ENCODE assay signal across 16 cellular contexts in the genomic region with DNA sequence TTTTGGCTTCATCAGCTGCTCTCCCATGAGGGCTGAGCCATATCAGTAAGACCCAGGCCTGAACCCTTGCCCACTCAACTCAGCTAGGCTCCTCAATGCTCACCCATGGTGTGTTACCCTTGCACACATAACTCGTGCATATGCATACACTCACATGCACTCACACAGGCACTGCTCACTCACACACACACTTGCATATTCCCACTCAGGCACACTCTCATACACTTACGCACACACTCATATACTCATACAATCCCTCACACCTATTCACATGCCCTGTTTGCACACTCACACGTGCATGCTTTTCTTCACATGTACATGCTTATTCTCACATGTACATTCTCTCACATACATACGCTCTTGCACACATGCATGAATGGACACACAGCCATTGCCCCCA.
DNase-seq lines count a peak whose midpoint lies in the region; ATAC-seq and TF ChIP-seq lines count a peak whose summit lies in the region.
"Had no signal": no experiment of that assay in that cellular context is flagged by ENCODE, and none has a peak within 500 bp of the region (broad histone marks: within the 10 kb centered on the region; RNA-seq: fewer than 3 reads in every experiment).

No MANE protein-coding gene starts in this region.

- H2AFZ ChIP-seq in IMR-90 (replicated peaks; ENCODE audit: low read length, poor library complexity), result no peak overlapping the region
- H2AFZ ChIP-seq: GM23338 had no signal

- H2BK15ac ChIP-seq in IMR-90 (ENCODE audit: low read depth, low read length), result no peak overlapping the region

- dilution Hi-C loops in IMR-90 (cut with HindIII; ENCODE audit: low sequenced_read_pairs, unreplicated experiment), result no loop called here

- H3K36me3 Mint-ChIP-seq in chondrocyte (ENCODE audit: low read depth), result no peaks in the 10 kb centered on the region
- H3K36me3 Mint-ChIP-seq in stimulated activated effector memory CD8-positive, alpha-beta T cell treated with anti-CD3 and anti-CD28 coated beads, Interleukin-12 subunit alpha, Interleukin-12 subunit beta, amount 100 ng/mL, for 72 hours, result peaks cover 13% of the 10 kb centered on the region
- H3K36me3 Mint-ChIP-seq: CD4-positive, CD25-positive, alpha-beta regulatory T cell; CD8-positive, alpha-beta memory T cell had no signal

- 0 out of 2 replicates have a peak overlapping the region, but pooled peaks have one; percentile 3 for H3K23ac ChIP-seq in IMR-90 (ENCODE audit: low read depth, low read length)

- TF ChIP-seq CTCF in IMR-90 (conservative IDR thresholded peaks at IDR 0.05; ENCODE audit: low read depth, low read length) (no peak), chondrocyte (IDR thresholded peaks at IDR 0.05) (no peak), lower leg skin (IDR thresholded peaks at IDR 0.05) (no peak)

- no TSS peak for BruUV-seq in IMR-90 (replicated peaks; lab: Mats Ljungman, UMichigan)

- no peak overlapping the region for H3K56ac ChIP-seq in IMR-90 (ENCODE audit: extremely low read depth, insufficient read depth, low read length)

- ATAC-seq in IMR-90 (ENCODE audit: low read depth), result no peak
- peak; percentile 5 for ATAC-seq in stimulated activated effector memory CD8-positive, alpha-beta T cell treated with anti-CD3 and anti-CD28 coated beads, Interleukin-12 subunit alpha, Interleukin-12 subunit beta, amount 100 ng/mL, for 72 hours
- ATAC-seq in GM19395 (IDR thresholded peaks at IDR 0.05; ENCODE audit: unreplicated experiment), result no peak
- ATAC-seq: GM23338 had no signal

- H4K8ac ChIP-seq in IMR-90 (ENCODE audit: low read depth in 2 of 2, low read length in 2 of 2), result no peak overlapping the region

- CTCF ChIA-PET in HEK293T (lab: Yijun Ruan, JAX) (no interaction called here), IMR-90 (lab: Yijun Ruan, JAX) (interaction anchor here (0.5 kb wide), 1 partner anchor 223 kb away, joined by 3 read pairs; no protein-coding TSS in a partner anchor)

- H3K4me1 ChIP-seq in IMR-90 (ENCODE audit: control insufficient read depth, insufficient read depth, low read length), result peaks cover 4% of the 10 kb centered on the region; the same call in 1 of the 2 replicates

- no peak overlapping the region for H3K27ac Mint-ChIP-seq in chondrocyte (ENCODE audit: unreplicated experiment)
- no peak overlapping the region for H3K27ac Mint-ChIP-seq in stimulated activated effector memory CD8-positive, alpha-beta T cell treated with anti-CD3 and anti-CD28 coated beads, Interleukin-12 subunit alpha, Interleukin-12 subunit beta, amount 100 ng/mL, for 72 hours
- H3K27ac Mint-ChIP-seq: CD8-positive, alpha-beta memory T cell; GM23338; HFFc6 had no signal

- TF ChIP-seq RAD21 in IMR-90 (IDR thresholded peaks at IDR 0.05; ENCODE audit: low read length), result no peak

- H2AK9ac ChIP-seq in IMR-90 (replicated peaks; ENCODE audit: low read depth, low read length, poor library complexity), result no peak overlapping the region

- no peak for DNase-seq in HEK293T (ENCODE audit: extremely low spot score)
- no peak for DNase-seq in IMR-90
- peak; percentile 4 for DNase-seq in chondrocyte (ENCODE audit: low spot score)
- no peak for DNase-seq in stimulated activated effector memory CD8-positive, alpha-beta T cell treated with anti-CD3 and anti-CD28 coated beads, Interleukin-12 subunit alpha, Interleukin-12 subunit beta, amount 100 ng/mL, for 72 hours (ENCODE audit: low spot score in 2 of 2)
- DNase-seq in lower leg skin (ENCODE audit: low spot score in 2 of 2), result no peak
- DNase-seq: ACHN; BE2C; CD4-positive, CD25-positive, alpha-beta regulatory T cell; CD8-positive, alpha-beta memory T cell; COR-L47; DMS 273 treated with DMSO at 0.1 percent for 48 hours; DMS53; HCEC 1CT; HFFc6 had no signal

- in situ Hi-C loops in IMR-90 (cut with MboI; ENCODE audit: low sequenced_read_pairs), result no loop called here

- H3K4me3 ChIP-seq in IMR-90 (ENCODE audit: insufficient read depth, low read depth, low read length) (no peak overlapping the region), lower leg skin (ENCODE audit: low read depth, poor library complexity, severe bottlenecking) (no peak overlapping the region)
- H3K4me3 ChIP-seq: GM23338 had no signal

- H3K4ac ChIP-seq in IMR-90 (ENCODE audit: low read depth, low read length), result no peak overlapping the region

- no peak overlapping the region for H2BK120ac ChIP-seq in IMR-90 (ENCODE audit: low read depth, low read length)

- no peak overlapping the region for H3K9ac ChIP-seq in IMR-90 (ENCODE audit: low read depth, low read length)

- no peaks in the 10 kb centered on the region for H3K36me3 ChIP-seq in IMR-90 (ENCODE audit: control insufficient read depth, insufficient read depth, low read length)
- H3K36me3 ChIP-seq: BE2C had no signal

- no peaks in the 10 kb centered on the region for H4K20me1 ChIP-seq in IMR-90 (ENCODE audit: insufficient read depth, low read length)

- H2BK20ac ChIP-seq in IMR-90 (ENCODE audit: low read depth, low read length), result no peak overlapping the region

- no peaks in the 10 kb centered on the region for H3K9me3 Mint-ChIP-seq in chondrocyte (ENCODE audit: low read depth)
- no peaks in the 10 kb centered on the region for H3K9me3 Mint-ChIP-seq in stimulated activated effector memory CD8-positive, alpha-beta T cell treated with anti-CD3 and anti-CD28 coated beads, Interleukin-12 subunit alpha, Interleukin-12 subunit beta, amount 100 ng/mL, for 72 hours
- H3K9me3 Mint-ChIP-seq: CD4-positive, CD25-positive, alpha-beta regulatory T cell; CD8-positive, alpha-beta memory T cell; GM23338; HFFc6 had no signal

- no peak overlapping the region for H3K4me3 Mint-ChIP-seq in chondrocyte (ENCODE audit: unreplicated experiment)
- no peak overlapping the region for H3K4me3 Mint-ChIP-seq in stimulated activated effector memory CD8-positive, alpha-beta T cell treated with anti-CD3 and anti-CD28 coated beads, Interleukin-12 subunit alpha, Interleukin-12 subunit beta, amount 100 ng/mL, for 72 hours
- H3K4me3 Mint-ChIP-seq: CD4-positive, CD25-positive, alpha-beta regulatory T cell; CD8-positive, alpha-beta memory T cell; GM23338; HFFc6 had no signal

- H3K9me3 ChIP-seq in IMR-90 (ENCODE audit: control insufficient read depth, insufficient read depth, low read length), result no peaks in the 10 kb centered on the region
- H3K9me3 ChIP-seq: BE2C had no signal

- H2AK5ac ChIP-seq in IMR-90 (ENCODE audit: low read depth, low read length), result no peak overlapping the region

- no peak overlapping the region for H3K27ac ChIP-seq in IMR-90 (ENCODE audit: insufficient read depth, low read length)

- no peak overlapping the region for H3K14ac ChIP-seq in IMR-90 (replicated peaks; ENCODE audit: low read depth, low read length)

- peaks cover 26% of the 10 kb centered on the region for H3K4me1 Mint-ChIP-seq in chondrocyte (ENCODE audit: low read depth)
- peaks cover 3% of the 10 kb centered on the region for H3K4me1 Mint-ChIP-seq in stimulated activated effector memory CD8-positive, alpha-beta T cell treated with anti-CD3 and anti-CD28 coated beads, Interleukin-12 subunit alpha, Interleukin-12 subunit beta, amount 100 ng/mL, for 72 hours
- H3K4me1 Mint-ChIP-seq: CD8-positive, alpha-beta memory T cell had no signal

- no peak overlapping the region for H2BK5ac ChIP-seq in IMR-90 (ENCODE audit: low read depth, low read length, poor library complexity, severe bottlenecking)

- H4K5ac ChIP-seq in IMR-90 (ENCODE audit: low read depth, low read length), result no peak overlapping the region

- H4K91ac ChIP-seq in IMR-90 (ENCODE audit: insufficient read depth, low read depth, low read length), result no peak overlapping the region

- no peaks in the 10 kb centered on the region for H3K9me1 ChIP-seq in IMR-90 (ENCODE audit: insufficient read depth, low read length)

- peaks cover 25% of the 10 kb centered on the region for H3K27me3 ChIP-seq in IMR-90 (ENCODE audit: control insufficient read depth, insufficient read depth, low read length)
- H3K27me3 ChIP-seq: BE2C had no signal

- 85 to 100% methylated on average over 1 to 4 of the region's 4 CpGs for WGBS in IMR-90 (ENCODE audit: extremely low coverage in 2 of 2, insufficient read length in 1 of 2), 2 experiments
- 91 to 94% methylated on average over 4 of the region's 4 CpGs for WGBS in lower leg skin, 2 donors

- intact Hi-C loops in IMR-90 (cut with micrococcal nuclease) (no loop called here), lower leg skin (cut with DNase I; ENCODE audit: low total_unique reads) (no loop called here)

- TF ChIP-seq POLR2A in IMR-90 (IDR thresholded peaks at IDR 0.05; ENCODE audit: low read depth, low read length), result no peak
- TF ChIP-seq POLR2A in lower leg skin (IDR thresholded peaks at IDR 0.05), result no peak

- H3K4me2 ChIP-seq in IMR-90 (ENCODE audit: low read depth, low read length), result no peak overlapping the region
- H3K4me2 ChIP-seq: GM23338 had no signal

- POLR2A ChIA-PET in HEK293T (lab: Yijun Ruan, JAX), result no interaction called here
- POLR2A ChIA-PET in IMR-90 (lab: Charles Lee; ENCODE audit: unreplicated experiment), result no interaction called here

- H3K18ac ChIP-seq in IMR-90 (ENCODE audit: low read depth, low read length), result no peak overlapping the region

- H3K79me1 ChIP-seq in IMR-90 (ENCODE audit: low read depth in 1 of 2, low read length in 2 of 2), result no peaks in the 10 kb centered on the region

- peaks cover 5% of the 10 kb centered on the region for H3K27me3 Mint-ChIP-seq in chondrocyte (ENCODE audit: low read depth)

TF ChIP-seq in HEK293T, 16 proteins besides CTCF, POLR2A, EP300 and RAD21:
- TF ChIP-seq FOXM1 (IDR thresholded peaks at IDR 0.05; ENCODE audit: borderline replicate concordance) (no peak), TARDBP (IDR thresholded peaks at IDR 0.05) (peak; percentile 55; the same call in 1 of the 2 replicates)

TF ChIP-seq in IMR-90, 13 proteins besides CTCF, POLR2A, EP300 and RAD21 (continues in another document):
- TF ChIP-seq, protein P1, sequence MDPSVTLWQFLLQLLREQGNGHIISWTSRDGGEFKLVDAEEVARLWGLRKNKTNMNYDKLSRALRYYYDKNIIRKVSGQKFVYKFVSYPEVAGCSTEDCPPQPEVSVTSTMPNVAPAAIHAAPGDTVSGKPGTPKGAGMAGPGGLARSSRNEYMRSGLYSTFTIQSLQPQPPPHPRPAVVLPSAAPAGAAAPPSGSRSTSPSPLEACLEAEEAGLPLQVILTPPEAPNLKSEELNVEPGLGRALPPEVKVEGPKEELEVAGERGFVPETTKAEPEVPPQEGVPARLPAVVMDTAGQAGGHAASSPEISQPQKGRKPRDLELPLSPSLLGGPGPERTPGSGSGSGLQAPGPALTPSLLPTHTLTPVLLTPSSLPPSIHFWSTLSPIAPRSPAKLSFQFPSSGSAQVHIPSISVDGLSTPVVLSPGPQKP (IDR thresholded peaks at IDR 0.05; ENCODE audit: borderline replicate concordance, low read depth, low read length), result no peak
- no peak for TF ChIP-seq CHD1 (IDR thresholded peaks at IDR 0.05; ENCODE audit: low read depth, low read length)
- TF ChIP-seq BHLHE40 (IDR thresholded peaks at IDR 0.05; ENCODE audit: low read depth, low read length), result no peak
- no peak for TF ChIP-seq RCOR1 (IDR thresholded peaks at IDR 0.05; ENCODE audit: insufficient replicate concordance, low read length)
